8 cellular contexts compared by ENCODE assay signal in genomic region chr14:65958664-65959562, GRCh38.
DNase-seq lines count a peak whose midpoint lies in the region; ATAC-seq, FAIRE-seq and TF ChIP-seq lines count a peak whose summit lies in the region.

No MANE protein-coding gene starts in this region.

- DNase-seq in D721Med (ENCODE audit: insufficient read length, low spot score) (no peak), LNCaP clone FGC (ENCODE audit: low read depth) (no peak), frontal cortex (ENCODE audit: low spot score in 2 of 2) (peak; percentile 6 to 30), retina (peak; percentile 54), middle frontal gyrus (ENCODE audit: extremely low spot score, low spot score) (no peak)

- H3K4me3 ChIP-seq in LNCaP clone FGC (ENCODE audit: low read depth, low read length), result no peak overlapping the region

- peak; percentile 51 for ATAC-seq in GM19438 (IDR thresholded peaks at IDR 0.05; ENCODE audit: low read depth, unreplicated experiment)
- ATAC-seq in HG02610 (IDR thresholded peaks at IDR 0.05; ENCODE audit: unreplicated experiment), result no peak

- FAIRE-seq in D721Med (lab: Jason Lieb, UNC) (peak; percentile 16), TTC549 (lab: Jason Lieb, UNC) (peak; percentile 75), frontal cortex (lab: Jason Lieb, UNC) (peak; percentile 23)

- TF ChIP-seq CTCF in D721Med (IDR thresholded peaks at IDR 0.05; ENCODE audit: insufficient read depth, missing control alignments) (peak; percentile 50), LNCaP clone FGC (IDR thresholded peaks at IDR 0.05; ENCODE audit: control insufficient read depth, extremely low read depth, insufficient read depth) (peak; percentile 49)

Comparison
In these comparisons a context has a peak if more than half of its experiments do, and no peak if none do; other contexts are left out.
1. DNase-seq: peak in frontal cortex (2 of 2) and retina (single experiment); none in D721Med (single experiment), LNCaP clone FGC (single experiment) and middle frontal gyrus (single experiment).